Comparison of ENCODE assay signal across 37 cellular contexts in the genomic region with DNA sequence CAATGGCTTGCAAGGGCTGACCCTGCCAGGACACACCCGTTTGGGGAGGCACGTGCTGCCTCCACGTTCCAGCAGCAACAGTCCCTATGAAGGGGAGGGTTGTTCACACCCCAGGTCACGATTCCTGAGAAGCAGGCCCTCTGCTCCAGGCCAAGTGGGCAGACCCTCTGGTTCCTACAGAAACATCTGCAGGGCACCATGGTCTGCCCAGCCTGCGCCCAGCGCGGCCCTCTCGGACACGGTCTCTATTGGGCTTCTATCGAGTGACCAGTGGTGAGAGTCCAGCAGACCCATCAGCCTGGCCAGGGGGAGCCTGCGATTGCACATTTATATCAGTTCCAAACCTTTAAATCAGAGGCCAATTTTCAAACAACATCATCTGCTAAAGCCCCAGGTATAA.
"Had no signal": no experiment of that assay in that cellular context is flagged by ENCODE, and none has a peak within 500 bp of the region (broad histone marks: within the 10 kb centered on the region; RNA-seq: fewer than 3 reads in every experiment).

No MANE protein-coding gene starts in this region.

- H3K9me3 Mint-ChIP-seq: activated T-cell treated with anti-CD3 and anti-CD28 coated beads, Interleukin-2, amount 50 U/mL, for 72 hours; activated T-helper 17 cell treated with anti-CD3 and anti-CD28 coated beads, Interleukin-2, amount 50 U/mL, for 72 hours had no signal

- H3K36me3 Mint-ChIP-seq: activated CD4-positive, alpha-beta memory T cell treated with anti-CD3 and anti-CD28 coated beads for 36 hours; activated naive CD4-positive, alpha-beta T cell treated with anti-CD3 and anti-CD28 coated beads, Interleukin-2, amount 50 U/mL, for 72 hours; activated naive CD8-positive, alpha-beta T cell treated with anti-CD3 and anti-CD28 coated beads for 36 hours had no signal

- H3K27ac Mint-ChIP-seq: activated B cell treated with CpG ODN at 0.5 μM for 24 hours; activated CD4-positive, alpha-beta memory T cell treated with anti-CD3 and anti-CD28 coated beads for 36 hours; activated CD4-positive, alpha-beta T cell treated with anti-CD3 and anti-CD28 coated beads, Interleukin-2, amount 10 ng/mL, durations not matched to agents 24 days and 14 days; activated CD8-positive, alpha-beta T cell treated with anti-CD3 and anti-CD28 coated beads for 36 hours; activated naive CD4-positive, alpha-beta T cell treated with anti-CD3 and anti-CD28 coated beads for 36 hours; activated naive CD4-positive, alpha-beta T cell treated with anti-CD3 and anti-CD28 coated beads, Interleukin-2, amount 50 U/mL, for 72 hours; activated naive CD8-positive, alpha-beta T cell treated with anti-CD3 and anti-CD28 coated beads for 36 hours; activated T-cell treated with anti-CD3 and anti-CD28 coated beads, Interleukin-2, amount 50 U/mL, for 72 hours; activated T-helper 1 cell treated with anti-CD3 and anti-CD28 coated beads, Interleukin-12 subunit alpha, Interleukin-12 subunit beta, Interleukin-2, Interleukin-4 antibody, amounts not matched to agents 30 ng/mL and 10 ng/mL and 1 ng/mL, durations not matched to agents 14 hours and 24 hours and 36 hours; activated T-helper 17 cell treated with anti-CD3 and anti-CD28 coated beads, Interleukin-2, amount 50 U/mL, for 72 hours; T-helper 1 cell treated with Interleukin-12 subunit alpha and Interleukin-12 subunit beta and Interleukin-4 antibody, amounts not matched to agents 30 μg/mL and 1 μg/mL, for 36 hours; T-helper 2 cell treated with Interferon-gamma antibody and Interleukin-4, amounts not matched to agents 5 μg/mL and 100 μg/mL, for 36 hours had no signal

- H3K4me3 Mint-ChIP-seq: activated B cell treated with CpG ODN at 0.5 μM for 24 hours; activated CD4-positive, alpha-beta memory T cell treated with anti-CD3 and anti-CD28 coated beads for 36 hours; activated CD4-positive, alpha-beta T cell treated with anti-CD3 and anti-CD28 coated beads, Interleukin-2, amount 10 ng/mL, durations not matched to agents 24 days and 14 days; activated CD8-positive, alpha-beta T cell treated with anti-CD3 and anti-CD28 coated beads for 36 hours; activated naive CD4-positive, alpha-beta T cell treated with anti-CD3 and anti-CD28 coated beads for 36 hours; activated naive CD8-positive, alpha-beta T cell treated with anti-CD3 and anti-CD28 coated beads for 36 hours; activated T-cell treated with anti-CD3 and anti-CD28 coated beads, Interleukin-2, amount 50 U/mL, for 4 hours; activated T-cell treated with anti-CD3 and anti-CD28 coated beads, Interleukin-2, amount 50 U/mL, for 72 hours; activated T-helper 1 cell treated with anti-CD3 and anti-CD28 coated beads, Interleukin-12 subunit alpha, Interleukin-12 subunit beta, Interleukin-2, Interleukin-4 antibody, amounts not matched to agents 30 ng/mL and 10 ng/mL and 1 ng/mL, durations not matched to agents 14 hours and 24 hours and 36 hours; activated T-helper 17 cell treated with anti-CD3 and anti-CD28 coated beads, Interleukin-2, amount 50 U/mL, for 72 hours; T-helper 1 cell treated with Interleukin-12 subunit alpha and Interleukin-12 subunit beta and Interleukin-4 antibody, amounts not matched to agents 30 μg/mL and 1 μg/mL, for 36 hours; T-helper 2 cell treated with Interferon-gamma antibody and Interleukin-4, amounts not matched to agents 5 μg/mL and 100 μg/mL, for 36 hours had no signal

- DNase-seq: activated B cell treated with CpG ODN at 0.5 μM for 24 hours; activated CD4-positive, alpha-beta memory T cell treated with anti-CD3 and anti-CD28 coated beads for 36 hours; activated CD4-positive, alpha-beta T cell treated with anti-CD3 and anti-CD28 coated beads for 4 hours; activated CD4-positive, alpha-beta T cell treated with anti-CD3 and anti-CD28 coated beads, Interleukin-2, amount 10 ng/mL, durations not matched to agents 24 days and 14 days; activated CD4-positive, alpha-beta T cell treated with anti-CD3 and anti-CD28 coated beads, Interleukin-2, amount 50 U/mL, for 1 hour; activated CD4-positive, alpha-beta T cell treated with anti-CD3 and anti-CD28 coated beads, Interleukin-2, amount 50 U/mL, for 4 hours; activated CD4-positive, CD25-positive, alpha-beta regulatory T cell treated with anti-CD3 and anti-CD28 coated beads, Interleukin-2, amount 50 U/mL, for 72 hours; activated CD8-positive, alpha-beta memory T cell treated with anti-CD3 and anti-CD28 coated beads, Interleukin-2, amount 50 U/mL, for 4 hours; activated CD8-positive, alpha-beta T cell treated with anti-CD3 and anti-CD28 coated beads for 36 hours; activated effector memory CD4-positive, alpha-beta T cell treated with anti-CD3 and anti-CD28 coated beads, Interleukin-2, amount 50 U/mL, for 16 hours; activated gamma-delta T cell treated with Interleukin-2 at 50 U/mL for 16 hours; activated naive CD4-positive, alpha-beta T cell; activated naive CD4-positive, alpha-beta T cell treated with anti-CD3 and anti-CD28 coated beads for 36 hours; activated naive CD4-positive, alpha-beta T cell treated with anti-CD3 and anti-CD28 coated beads, Interleukin-2, amount 50 U/mL, for 16 hours; activated naive CD8-positive, alpha-beta T cell treated with anti-CD3 and anti-CD28 coated beads for 36 hours; activated T-cell treated with anti-CD3 and anti-CD28 coated beads for 4 hours; activated T-cell treated with anti-CD3 and anti-CD28 coated beads, Interleukin-2, amount 50 U/mL, for 1 hour; activated T-cell treated with anti-CD3 and anti-CD28 coated beads, Interleukin-2, amount 50 U/mL, for 4 hours; activated T-cell treated with anti-CD3 and anti-CD28 coated beads, Interleukin-2, amount 50 U/mL, for 72 hours; adrenal gland; amniotic stem cell; aorta; body of pancreas; brain microvascular endothelial cell; central memory CD4-positive, alpha-beta T cell; T-helper 1 cell; T-helper 2 cell; T-helper 9 cell had no signal

- ATAC-seq: activated CD8-positive, alpha-beta T cell treated with anti-CD3 and anti-CD28 coated beads for 36 hours; activated naive CD4-positive, alpha-beta T cell treated with anti-CD3 and anti-CD28 coated beads, Interleukin-2, amount 50 U/mL, for 72 hours; activated T-cell treated with anti-CD3 and anti-CD28 coated beads, Interleukin-2, amount 50 U/mL, for 4 hours; activated T-cell treated with anti-CD3 and anti-CD28 coated beads, Interleukin-2, amount 50 U/mL, for 72 hours; activated T-helper 17 cell treated with anti-CD3 and anti-CD28 coated beads, Interleukin-2, amount 50 U/mL, for 72 hours; body of pancreas had no signal

- H3K4me1 Mint-ChIP-seq: activated B cell treated with CpG ODN at 0.5 μM for 24 hours; activated CD4-positive, alpha-beta T cell treated with anti-CD3 and anti-CD28 coated beads, Interleukin-2, amount 10 ng/mL, durations not matched to agents 24 days and 14 days; activated naive CD8-positive, alpha-beta T cell treated with anti-CD3 and anti-CD28 coated beads for 36 hours; activated T-helper 17 cell treated with anti-CD3 and anti-CD28 coated beads, Interleukin-2, amount 50 U/mL, for 72 hours had no signal

- H3K9me3 ChIP-seq: adrenal gland had no signal

- H3K27me3 Mint-ChIP-seq: activated B cell treated with CpG ODN at 0.5 μM for 24 hours; activated CD4-positive, alpha-beta memory T cell treated with anti-CD3 and anti-CD28 coated beads for 36 hours; activated CD4-positive, alpha-beta T cell treated with anti-CD3 and anti-CD28 coated beads, Interleukin-2, amount 10 ng/mL, durations not matched to agents 24 days and 14 days; activated CD8-positive, alpha-beta T cell treated with anti-CD3 and anti-CD28 coated beads for 36 hours; activated naive CD8-positive, alpha-beta T cell treated with anti-CD3 and anti-CD28 coated beads for 36 hours; activated T-helper 17 cell treated with anti-CD3 and anti-CD28 coated beads, Interleukin-2, amount 50 U/mL, for 72 hours had no signal

- H3K27ac ChIP-seq: adrenal gland, body of pancreas, brain microvascular endothelial cell, breast epithelium, VCaP had no signal

- H3K27me3 ChIP-seq: adrenal gland, body of pancreas, brain microvascular endothelial cell, breast epithelium had no signal

- FAIRE-seq: astrocyte, TTC549 had no signal

- H3K36me3 ChIP-seq: adrenal gland, brain microvascular endothelial cell, breast epithelium had no signal

- H3K4me3 ChIP-seq: adrenal gland, body of pancreas, breast epithelium had no signal

- H3K4me1 ChIP-seq: adrenal gland, body of pancreas, breast epithelium had no signal
